Comparison of ENCODE assay signal across 9 cellular contexts in the genomic region with DNA sequence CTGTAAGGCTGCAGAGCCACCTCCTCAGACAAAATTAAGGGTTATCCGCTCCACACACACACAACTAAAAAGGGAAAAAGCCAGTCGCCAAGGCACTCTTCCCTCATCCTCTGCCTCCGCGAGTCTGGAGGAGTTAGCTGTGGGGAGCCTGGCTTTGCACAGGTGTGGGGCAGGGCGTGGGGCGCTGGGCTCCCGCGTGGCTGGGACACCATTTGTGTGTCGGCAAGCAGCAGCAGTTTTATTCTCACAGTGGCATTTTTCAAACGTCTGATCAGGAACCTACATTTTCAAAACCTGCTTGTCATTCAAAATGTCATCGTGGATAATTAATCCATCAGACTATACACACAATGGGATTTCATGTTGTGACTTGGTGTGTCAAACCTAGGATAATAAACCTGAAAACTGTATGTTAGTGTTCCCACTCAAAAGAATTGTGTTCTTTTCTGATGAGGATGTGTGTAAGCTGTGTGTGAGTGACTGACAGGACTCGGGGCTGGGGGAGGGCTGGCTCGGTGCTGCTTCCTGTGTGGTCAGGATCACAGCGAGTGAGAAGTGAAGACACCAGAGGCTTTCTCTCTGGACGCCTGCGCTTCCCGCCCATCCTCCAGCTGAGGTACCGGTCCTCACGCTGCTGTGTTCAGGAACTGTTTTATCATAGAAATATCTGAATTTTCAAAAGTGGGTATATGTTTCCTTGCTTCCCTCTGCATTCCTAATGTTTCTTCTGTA.
A peak's percentile ranks its signal among the peaks of the same experiment; 100 is the strongest.
DNase-seq lines count a peak whose midpoint lies in the region; ATAC-seq and TF ChIP-seq lines count a peak whose summit lies in the region.
"Had no signal": no experiment of that assay in that cellular context is flagged by ENCODE, and none has a peak within 500 bp of the region (broad histone marks: within the 10 kb centered on the region; RNA-seq: fewer than 3 reads in every experiment).

No MANE protein-coding gene starts in this region.

- no peaks in the 10 kb centered on the region for H3K4me1 ChIP-seq in HAP-1

- peak overlapping the region; percentile 37 to 88 (median 70) for H3K27ac Mint-ChIP-seq in naive thymus-derived CD8-positive, alpha-beta T cell

- H3K4me1 Mint-ChIP-seq in activated T-cell treated with anti-CD3 and anti-CD28 coated beads, Interleukin-2, amount 50 U/mL, for 4 hours (ENCODE audit: low read depth) = peaks cover 58% of the 10 kb centered on the region
- peaks cover 15 to 50% (median 46%) of the 10 kb centered on the region in 4 donors for H3K4me1 Mint-ChIP-seq in naive thymus-derived CD8-positive, alpha-beta T cell

- ATAC-seq in HG02588 (IDR thresholded peaks at IDR 0.05; ENCODE audit: unreplicated experiment) = peak; percentile 79
- ATAC-seq in activated T-cell treated with anti-CD3 and anti-CD28 coated beads, Interleukin-2, amount 50 U/mL, for 4 hours = peak; percentile 98
- peak; percentile 99 to 100 for ATAC-seq in naive thymus-derived CD8-positive, alpha-beta T cell
- no peak for ATAC-seq in HG03520 (IDR thresholded peaks at IDR 0.05; ENCODE audit: unreplicated experiment)
- ATAC-seq: HCT116 had no signal

- POLR2A ChIA-PET in naive thymus-derived CD8-positive, alpha-beta T cell (lab: Charles Lee) = interaction anchor here (1.2 to 3.1 kb wide), 6 partner anchors 10 to 83 kb away, joined by 3 to 14 read pairs (median 4); a partner anchor contains a TSS

- H3K9me3 Mint-ChIP-seq in activated T-cell treated with anti-CD3 and anti-CD28 coated beads, Interleukin-2, amount 50 U/mL, for 4 hours = no peaks in the 10 kb centered on the region
- H3K9me3 Mint-ChIP-seq in naive thymus-derived CD8-positive, alpha-beta T cell = no peaks in the 10 kb centered on the region

- no peak for TF ChIP-seq CTCF in GM12865 (IDR thresholded peaks at IDR 0.05; ENCODE audit: insufficient read depth, low read depth, low read length, missing control alignments)

- in situ Hi-C loops in HAP-1 (cut with MboI; ENCODE audit: low sequenced_read_pairs) = no loop called here

- H3K27me3 ChIP-seq in HAP-1 (ENCODE audit: low read depth) = no peaks in the 10 kb centered on the region

- H3K36me3 ChIP-seq in HAP-1 (replicated peaks) = no peaks in the 10 kb centered on the region

- no peaks in the 10 kb centered on the region for H3K36me3 Mint-ChIP-seq in activated T-cell treated with anti-CD3 and anti-CD28 coated beads, Interleukin-2, amount 50 U/mL, for 4 hours (ENCODE audit: insufficient read depth)
- no peaks in the 10 kb centered on the region for H3K36me3 Mint-ChIP-seq in naive thymus-derived CD8-positive, alpha-beta T cell

- H3K4me3 ChIP-seq in GM12865 (ENCODE audit: low read depth, low read length) = no peak overlapping the region
- H3K4me3 ChIP-seq in HAP-1 = no peak overlapping the region

- no peaks in the 10 kb centered on the region for H3K27me3 Mint-ChIP-seq in activated T-cell treated with anti-CD3 and anti-CD28 coated beads, Interleukin-2, amount 50 U/mL, for 4 hours (ENCODE audit: low read depth)
- no peaks in the 10 kb centered on the region for H3K27me3 Mint-ChIP-seq in naive thymus-derived CD8-positive, alpha-beta T cell

- no peaks in the 10 kb centered on the region for H3K9me3 ChIP-seq in HAP-1

- peak; percentile 86 for DNase-seq in GM12865 (ENCODE audit: low read depth)
- DNase-seq in NOMO-1 (lab: John Stamatoyannopoulos, UW; ENCODE audit: unreplicated experiment in 2 of 2) = peak; percentile 44 to 57
- DNase-seq in activated T-cell treated with anti-CD3 and anti-CD28 coated beads, Interleukin-2, amount 50 U/mL, for 4 hours = peak; percentile 71
- peak; percentile 34 to 86 (median 65) for DNase-seq in naive thymus-derived CD8-positive, alpha-beta T cell
- DNase-seq in AG20443 (ENCODE audit: low spot score) = no peak
- DNase-seq in HAP-1 (ENCODE audit: low spot score in 2 of 2) = no peak

- peak overlapping the region; percentile 58 for H3K4me3 Mint-ChIP-seq in activated T-cell treated with anti-CD3 and anti-CD28 coated beads, Interleukin-2, amount 50 U/mL, for 4 hours
- peak overlapping the region; percentile 63 to 84 (median 76) for H3K4me3 Mint-ChIP-seq in naive thymus-derived CD8-positive, alpha-beta T cell

Comparison
In these comparisons a context has a peak if more than half of its experiments do, and no peak if none do; other contexts are left out.
1. DNase-seq: peak in GM12865 (single experiment), NOMO-1 (2 of 2), activated T-cell treated with anti-CD3 and anti-CD28 coated beads, Interleukin-2, amount 50 U/mL, for 4 hours (single experiment) and naive thymus-derived CD8-positive, alpha-beta T cell (10 of 10); none in AG20443 (single experiment) and HAP-1 (0 of 2).